ENCODE assay signal across 1 cellular context in genomic region chr4:7023486-7023885, GRCh38.
TF ChIP-seq lines count a peak whose summit lies in the region.

No MANE protein-coding gene starts in this region.

TF ChIP-seq in WTC11, 78 proteins besides CTCF, POLR2A, EP300 and RAD21 (continued from another document):
- TF ChIP-seq AR (CRISPR knock-in tag; IDR thresholded peaks at IDR 0.05): no peak
- no peak for TF ChIP-seq ZNF423 (CRISPR knock-in tag; IDR thresholded peaks at IDR 0.05)
- TF ChIP-seq GTF2I (CRISPR knock-in tag; conservative IDR thresholded peaks at IDR 0.05): no peak
- no peak for TF ChIP-seq CREB1 (CRISPR knock-in tag; IDR thresholded peaks at IDR 0.05)
- TF ChIP-seq, protein P1, sequence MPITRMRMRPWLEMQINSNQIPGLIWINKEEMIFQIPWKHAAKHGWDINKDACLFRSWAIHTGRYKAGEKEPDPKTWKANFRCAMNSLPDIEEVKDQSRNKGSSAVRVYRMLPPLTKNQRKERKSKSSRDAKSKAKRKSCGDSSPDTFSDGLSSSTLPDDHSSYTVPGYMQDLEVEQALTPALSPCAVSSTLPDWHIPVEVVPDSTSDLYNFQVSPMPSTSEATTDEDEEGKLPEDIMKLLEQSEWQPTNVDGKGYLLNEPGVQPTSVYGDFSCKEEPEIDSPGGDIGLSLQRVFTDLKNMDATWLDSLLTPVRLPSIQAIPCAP (CRISPR knock-in tag; IDR thresholded peaks at IDR 0.05): no peak
- no peak for TF ChIP-seq AFF4 (CRISPR knock-in tag; IDR thresholded peaks at IDR 0.05; ENCODE audit: borderline replicate concordance)
TF ChIP-seq in WTC11: peak in this region for 0.
